ENCODE assay signal across 12 cellular contexts in genomic region chr2:124063596-124063995, GRCh38. TPM values are rescaled to one million over a fixed set of nuclear protein-coding genes. Genes with fewer than 3 reads are reported as not detected.
"Had no signal": no experiment of that assay in that cellular context is flagged by ENCODE, and none has a peak within 500 bp of the region (broad histone marks: within the 10 kb centered on the region; RNA-seq: fewer than 3 reads in every experiment).

No MANE protein-coding gene starts in this region.

- ATAC-seq: GM23338, HCT116 had no signal

- H3K9me3 ChIP-seq: HAP-1 had no signal

- H3K4me1 Mint-ChIP-seq: GM23338 had no signal

- H3K9ac ChIP-seq: GM23248 had no signal

- H3K4me2 ChIP-seq: GM23338 had no signal

- FAIRE-seq: H1, H54 had no signal

- H3K4me1 ChIP-seq: HAP-1 had no signal

- H2AFZ ChIP-seq: GM23248, GM23338 had no signal

- H3K36me3 ChIP-seq: HAP-1 had no signal

- DNase-seq: GM23248, GOT3, H7, H9, HCEC 1CT, HFFc6 had no signal

- H3K27ac ChIP-seq: GM23248 had no signal

- H3K4me3 Mint-ChIP-seq: GM23338, H9, HFFc6 had no signal

- H3K4me3 ChIP-seq: GM23248, GM23338, HAP-1 had no signal

- H3K27ac Mint-ChIP-seq: GM23338, H9, HFFc6 had no signal

RNA-seq across cellular contexts. Expression of gene CNTNAP5, which starts 38.5 kb away (rescaled TPM):
- total RNA-seq: GM23248, H4, HFFc6 had no signal
- polyA plus RNA-seq: GM23248 had no signal
